ENCODE assay signal across 8 cellular contexts in genomic region chr2:99140056-99140859, GRCh38. TPM values are rescaled to one million over a fixed set of nuclear protein-coding genes. Genes with fewer than 3 reads are reported as not detected.
DNase-seq lines count a peak whose midpoint lies in the region; ATAC-seq and TF ChIP-seq lines count a peak whose summit lies in the region.

No MANE protein-coding gene starts in this region.

- H2BK12ac ChIP-seq in mesenchymal stem cell (ENCODE audit: low read length in 2 of 2): peak overlapping the region in 1 of 2 experiments; percentile 77

- H3K18ac ChIP-seq in mesenchymal stem cell (ENCODE audit: low read depth in 1 of 2, low read length in 2 of 2): peak overlapping the region; percentile 21 to 80

- H3K27ac Mint-ChIP-seq in stimulated activated naive CD8-positive, alpha-beta T cell treated with anti-CD3 and anti-CD28 coated beads, Interleukin-15, Interleukin-2, amounts not matched to agents 100 ng/mL and 50 ng/mL, for 24 hours: peak overlapping the region; percentile 89

- H3K36me3 Mint-ChIP-seq in stimulated activated naive CD8-positive, alpha-beta T cell treated with anti-CD3 and anti-CD28 coated beads, Interleukin-15, Interleukin-2, amounts not matched to agents 100 ng/mL and 50 ng/mL, for 24 hours (ENCODE audit: low read depth): peaks cover 11% of the 10 kb centered on the region

- H3K4me3 ChIP-seq in breast epithelium (peak overlapping the region; percentile 83 to 96 (median 95)), mesenchymal stem cell (ENCODE audit: insufficient read depth in 1 of 2, low read depth in 1 of 2, low read length in 2 of 2) (peak overlapping the region; percentile 89), aorta (ENCODE audit: low read length in 2 of 2) (peak overlapping the region; percentile 33 to 52)

- no peak overlapping the region for H2BK15ac ChIP-seq in mesenchymal stem cell (ENCODE audit: low read depth, poor library complexity, severe bottlenecking)

- peak overlapping the region; percentile 85 for H3K9ac ChIP-seq in mesenchymal stem cell (ENCODE audit: low read length)

- no peak overlapping the region for H2BK120ac ChIP-seq in mesenchymal stem cell (ENCODE audit: low read depth, low read length)

- intact Hi-C loops in breast epithelium (cut with DNase I; ENCODE audit: low total_unique reads) (loop anchor here (10.0 kb wide), 1 partner anchor 1425 kb away; the partner anchor contains the start of gene PDCL3), aorta (cut with DNase I) (no loop called here)

- no peak overlapping the region for H3K4ac ChIP-seq in mesenchymal stem cell (ENCODE audit: low read depth in 1 of 2, low read length in 2 of 2)

- TF ChIP-seq CTCF in breast epithelium (IDR thresholded peaks at IDR 0.05): no peak

- no peak overlapping the region for H2BK5ac ChIP-seq in mesenchymal stem cell (ENCODE audit: low read depth, low read length, poor library complexity, severe bottlenecking)

- peak overlapping the region; percentile 95 to 96 for H3K27ac ChIP-seq in breast epithelium
- peak overlapping the region; percentile 47 for H3K27ac ChIP-seq in mesenchymal stem cell (ENCODE audit: low read length, poor library complexity, severe bottlenecking)
- no peak overlapping the region for H3K27ac ChIP-seq in aorta (ENCODE audit: low read depth in 1 of 2, low read length in 2 of 2)

- no peak for DNase-seq in stimulated activated naive CD8-positive, alpha-beta T cell treated with anti-CD3 and anti-CD28 coated beads, Interleukin-15, Interleukin-2, amounts not matched to agents 100 U/mL and 50 U/mL, for 24 hours
- DNase-seq in breast epithelium (ENCODE audit: low spot score in 2 of 2): no peak
- DNase-seq in mesenchymal stem cell: no peak
- no peak for DNase-seq in aorta
- DNase-seq in SK-N-DZ (ENCODE audit: low spot score): no peak

- WGBS in mesenchymal stem cell: 27% methylated on average over 11 of the region's 17 CpGs
- 25 to 27% methylated on average over 17 of the region's 17 CpGs for WGBS in aorta, 2 donors

- H3K14ac ChIP-seq in mesenchymal stem cell (ENCODE audit: low read length in 2 of 2): peak overlapping the region in 1 of 2 experiments; percentile 18

- no peaks in the 10 kb centered on the region for H3K79me1 ChIP-seq in mesenchymal stem cell (replicated peaks; ENCODE audit: low read length, poor library complexity, severe bottlenecking)

- H3K4me1 ChIP-seq in breast epithelium (peaks cover 0 to 6% of the 10 kb centered on the region in 2 donors), mesenchymal stem cell (ENCODE audit: control insufficient read depth, insufficient read depth, low read depth, low read length) (peaks cover 2% of the 10 kb centered on the region), aorta (ENCODE audit: control insufficient read depth in 1 of 2, insufficient read depth in 2 of 2, low read length in 2 of 2) (peaks cover 0 to 1% of the 10 kb centered on the region in 2 donors)

- H3K27me3 Mint-ChIP-seq in stimulated activated naive CD8-positive, alpha-beta T cell treated with anti-CD3 and anti-CD28 coated beads, Interleukin-15, Interleukin-2, amounts not matched to agents 100 ng/mL and 50 ng/mL, for 24 hours: no peaks in the 10 kb centered on the region

- H3K23ac ChIP-seq in mesenchymal stem cell (ENCODE audit: low read length in 2 of 2): peak overlapping the region in 1 of 2 experiments; percentile 40

- no peak overlapping the region for H2AK5ac ChIP-seq in mesenchymal stem cell (ENCODE audit: low read length, severe bottlenecking)

- no peak for ATAC-seq in stimulated activated naive CD8-positive, alpha-beta T cell treated with anti-CD3 and anti-CD28 coated beads, Interleukin-15, Interleukin-2, amounts not matched to agents 100 U/mL and 50 U/mL, for 24 hours
- no peak for ATAC-seq in aorta (ENCODE audit: low FRiP score)
- no peak for ATAC-seq in GM18909 (IDR thresholded peaks at IDR 0.05; ENCODE audit: poor library complexity, unreplicated experiment)
- ATAC-seq in HG03139 (IDR thresholded peaks at IDR 0.05; ENCODE audit: unreplicated experiment): no peak

- TF ChIP-seq POLR2A in breast epithelium (IDR thresholded peaks at IDR 0.05): no peak

- H3K9me3 Mint-ChIP-seq in stimulated activated naive CD8-positive, alpha-beta T cell treated with anti-CD3 and anti-CD28 coated beads, Interleukin-15, Interleukin-2, amounts not matched to agents 100 ng/mL and 50 ng/mL, for 24 hours: peaks cover 5% of the 10 kb centered on the region

- H2AFZ ChIP-seq in mesenchymal stem cell (ENCODE audit: low read depth, low read length): peak overlapping the region; percentile 66

- no peaks in the 10 kb centered on the region for H3K9me3 ChIP-seq in breast epithelium
- no peaks in the 10 kb centered on the region for H3K9me3 ChIP-seq in mesenchymal stem cell (ENCODE audit: control insufficient read depth, low read length)
- no peaks in the 10 kb centered on the region for H3K9me3 ChIP-seq in aorta (ENCODE audit: control insufficient read depth, low read length)

- peak overlapping the region; percentile 13 for H4K8ac ChIP-seq in mesenchymal stem cell (ENCODE audit: low read length)

- H3K36me3 ChIP-seq in breast epithelium: no peaks in the 10 kb centered on the region
- no peaks in the 10 kb centered on the region for H3K36me3 ChIP-seq in mesenchymal stem cell (ENCODE audit: control insufficient read depth in 1 of 2, insufficient read depth in 2 of 2, low read depth in 1 of 2, low read length in 2 of 2)
- no peaks in the 10 kb centered on the region for H3K36me3 ChIP-seq in aorta (ENCODE audit: control insufficient read depth in 1 of 2, insufficient read depth in 2 of 2, low read length in 1 of 2)

- H3K27me3 ChIP-seq in breast epithelium (no peaks in the 10 kb centered on the region), mesenchymal stem cell (ENCODE audit: control insufficient read depth in 1 of 2, insufficient read depth in 1 of 2, low read length in 2 of 2) (no peaks in the 10 kb centered on the region), aorta (ENCODE audit: control insufficient read depth in 1 of 2, insufficient read depth in 2 of 2, low read length in 1 of 2) (no peaks in the 10 kb centered on the region)

- H3K4me3 Mint-ChIP-seq in stimulated activated naive CD8-positive, alpha-beta T cell treated with anti-CD3 and anti-CD28 coated beads, Interleukin-15, Interleukin-2, amounts not matched to agents 100 ng/mL and 50 ng/mL, for 24 hours: peak overlapping the region; percentile 97

- peaks cover 36% of the 10 kb centered on the region for H3K4me1 Mint-ChIP-seq in stimulated activated naive CD8-positive, alpha-beta T cell treated with anti-CD3 and anti-CD28 coated beads, Interleukin-15, Interleukin-2, amounts not matched to agents 100 ng/mL and 50 ng/mL, for 24 hours (ENCODE audit: low read depth)

- H3K4me2 ChIP-seq in mesenchymal stem cell (ENCODE audit: low read length, poor library complexity, severe bottlenecking): peak overlapping the region; percentile 92

- no peak overlapping the region for H4K91ac ChIP-seq in mesenchymal stem cell (ENCODE audit: low read length)

RNA-seq across cellular contexts. Expression of gene C2orf15, which starts 1.2 kb away (rescaled TPM):
- total RNA-seq in breast epithelium (1 to 10 TPM; 1.6 to 4.8 (median 2.6) TPM), aorta (under 1 TPM in 1 of 2 donors, not detected in 1; 0.65 TPM)
- polyA plus RNA-seq in mesenchymal stem cell (2013, experiment 1 of 2): 0.12 TPM
- polyA plus RNA-seq in mesenchymal stem cell (2013, experiment 2 of 2): 0.10 TPM
- under 1 TPM; 0.36 to 0.75 TPM for polyA plus RNA-seq in aorta
- 0.76 and 0.85 TPM in 2 replicates for polyA plus RNA-seq in SK-N-DZ (2014; cell fraction: cytosol; rRNA removed)
- 0.31 TPM in 1 of 2 replicates, not detected in the other for polyA plus RNA-seq in SK-N-DZ (2014; cell fraction: nucleus; rRNA removed)

RNA-seq across cellular contexts. Expression of gene TSGA10, which starts 14.5 kb away (rescaled TPM):
- 10 to 100 TPM in 2 of 3 donors, 1 to 10 TPM in 1; 7.2 to 40.2 (median 17.1) TPM for total RNA-seq in breast epithelium
- 2.4 TPM for polyA plus RNA-seq in mesenchymal stem cell (2013, experiment 1 of 2)
- 2.2 TPM for polyA plus RNA-seq in mesenchymal stem cell (2013, experiment 2 of 2)
- 1 to 10 TPM; 4.3 to 9.4 TPM for total RNA-seq in aorta
- 1 to 10 TPM; 1.5 to 2.9 TPM for polyA plus RNA-seq in aorta
- 2.7 and 23.5 TPM in 2 replicates for polyA plus RNA-seq in SK-N-DZ (2014; cell fraction: cytosol; rRNA removed)
- 2.8 and 5.4 TPM in 2 replicates for polyA plus RNA-seq in SK-N-DZ (2014; cell fraction: nucleus; rRNA removed)

RNA-seq across cellular contexts. Expression of gene LIPT1, which starts 14.5 kb away (rescaled TPM):
- total RNA-seq in breast epithelium (10 to 100 TPM in 2 of 3 donors, 1 to 10 TPM in 1; 9.8 to 11.0 (median 10.8) TPM), aorta (10 to 100 TPM in 1 of 2 donors, 1 to 10 TPM in 1; 6.9 to 13.5 TPM)
- polyA plus RNA-seq in mesenchymal stem cell (2013, experiment 1 of 2): 4.5 TPM
- polyA plus RNA-seq in mesenchymal stem cell (2013, experiment 2 of 2): 4.2 TPM
- 10 to 100 TPM in 1 of 2 donors, 1 to 10 TPM in 1; 9.2 to 11.9 TPM for polyA plus RNA-seq in aorta
- 14.6 and 14.7 TPM in 2 replicates for polyA plus RNA-seq in SK-N-DZ (2014; cell fraction: cytosol; rRNA removed)
- polyA plus RNA-seq in SK-N-DZ (2014; cell fraction: nucleus; rRNA removed): 4.5 and 7.7 TPM in 2 replicates

RNA-seq across cellular contexts. Expression of gene MITD1, which starts 40.6 kb away (rescaled TPM):
- total RNA-seq in breast epithelium (10 to 100 TPM; 23.6 to 41.1 (median 33.3) TPM), aorta (10 to 100 TPM; 20.2 to 28.0 TPM)
- 51.7 TPM for polyA plus RNA-seq in mesenchymal stem cell (2013, experiment 1 of 2)
- polyA plus RNA-seq in mesenchymal stem cell (2013, experiment 2 of 2): 50.2 TPM
- 10 to 100 TPM; 23.4 to 40.7 TPM for polyA plus RNA-seq in aorta
- 35.6 and 48.0 TPM in 2 replicates for polyA plus RNA-seq in SK-N-DZ (2014; cell fraction: cytosol; rRNA removed)
- 112 and 139 TPM in 2 replicates for polyA plus RNA-seq in SK-N-DZ (2014; cell fraction: nucleus; rRNA removed)

RNA-seq across cellular contexts. Expression of gene MRPL30, which starts 40.7 kb away (rescaled TPM):
- total RNA-seq in breast epithelium (10 to 100 TPM; 30.4 to 37.5 (median 35.1) TPM), aorta (10 to 100 TPM; 17.4 to 19.8 TPM)
- 28.8 TPM for polyA plus RNA-seq in mesenchymal stem cell (2013, experiment 1 of 2)
- 28.2 TPM for polyA plus RNA-seq in mesenchymal stem cell (2013, experiment 2 of 2)
- polyA plus RNA-seq in aorta: 10 to 100 TPM; 13.5 to 14.6 TPM
- polyA plus RNA-seq in SK-N-DZ (2014; cell fraction: cytosol; rRNA removed): 91.2 and 94.0 TPM in 2 replicates
- polyA plus RNA-seq in SK-N-DZ (2014; cell fraction: nucleus; rRNA removed): 30.1 and 40.2 TPM in 2 replicates

Comparison
In these comparisons a context has a peak if more than half of its experiments do, and no peak if none do; other contexts are left out.
1. H3K27ac ChIP-seq: peak in breast epithelium (2 of 2) and mesenchymal stem cell (single experiment); none in aorta (0 of 2).
2. H3K4me3 ChIP-seq: peak in every context shown above with its lines; median percentile 95 in breast epithelium; 89 in mesenchymal stem cell; 42 in aorta.